30 cellular contexts compared by ENCODE assay signal in the genomic region with DNA sequence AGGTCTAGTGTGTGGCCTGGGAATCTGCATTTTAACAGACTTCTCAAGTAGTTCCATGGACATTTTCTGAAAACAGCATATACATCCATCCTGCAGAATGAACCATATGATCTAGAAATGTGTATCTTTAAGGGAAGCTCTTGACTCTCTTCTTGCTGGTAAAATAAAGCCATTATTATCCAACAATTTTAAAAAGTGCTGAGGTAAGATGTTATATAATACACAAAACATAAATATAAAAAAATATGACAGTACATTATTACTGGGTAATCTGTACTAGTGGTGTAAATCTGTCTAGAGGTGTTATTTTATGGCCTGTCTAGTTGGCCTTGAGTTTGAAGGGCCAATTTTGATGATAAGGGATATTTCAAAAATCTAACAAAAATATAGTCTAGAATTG.
"Had no signal": no experiment of that assay in that cellular context is flagged by ENCODE, and none has a peak within 500 bp of the region (broad histone marks: within the 10 kb centered on the region; RNA-seq: fewer than 3 reads in every experiment).

No MANE protein-coding gene starts in this region.

- H3K27me3 Mint-ChIP-seq: stimulated activated memory B cell treated with anti-CD40 and anti-IgM and Interleukin-4, amounts not matched to agents 10 μg/mL and 1 μg/mL and 100 μg/mL, for 72 hours had no signal

- H3K4me3 Mint-ChIP-seq: effector memory CD8-positive, alpha-beta T cell; naive thymus-derived CD8-positive, alpha-beta T cell; nephron progenitor cell; stimulated activated memory B cell treated with anti-CD40 and anti-IgM and Interleukin-4, amounts not matched to agents 10 μg/mL and 1 μg/mL and 100 μg/mL, for 72 hours had no signal

- H3K27ac ChIP-seq: coronary artery, esophagus squamous epithelium, heart right ventricle, ovary, psoas muscle, spleen, testis, tibial artery had no signal

- DNase-seq: effector memory CD8-positive, alpha-beta T cell; erythroblast; esophagus squamous epithelium; foreskin melanocyte; glutamatergic neuron; heart right ventricle; hippocampal formation; left cardiac atrium; left lung; mesendoderm; naive thymus-derived CD8-positive, alpha-beta T cell; nephron progenitor cell; nucleus accumbens; ovary; posterior cingulate gyrus; psoas muscle; right cardiac atrium; spleen; stimulated activated CD4-positive, alpha-beta T cell treated with anti-CD3 and anti-CD28 coated beads, Interleukin-4, amount 100 ng/mL, for 4 hours; stimulated activated naive CD8-positive, alpha-beta T cell treated with anti-CD3 and anti-CD28 coated beads, Interleukin-15, Interleukin-2, amounts not matched to agents 100 U/mL and 50 U/mL, for 24 hours; substantia nigra; testis; tibial artery; upper lobe of left lung had no signal

- H3K9me3 Mint-ChIP-seq: effector memory CD8-positive, alpha-beta T cell; stimulated activated memory B cell treated with anti-CD40 and anti-IgM and Interleukin-4, amounts not matched to agents 10 μg/mL and 1 μg/mL and 100 μg/mL, for 72 hours had no signal

- FAIRE-seq: endometrium, islet of Langerhans, urothelium cell line had no signal

- H3K4me1 Mint-ChIP-seq: naive thymus-derived CD8-positive, alpha-beta T cell; nephron progenitor cell had no signal

- H3K4me1 ChIP-seq: esophagus squamous epithelium, left lung, psoas muscle, spleen, testis, tibial artery had no signal

- H3K9me3 ChIP-seq: esophagus squamous epithelium, ovary, psoas muscle, testis, upper lobe of left lung had no signal

- H3K27me3 ChIP-seq: esophagus squamous epithelium, heart right ventricle, left lung, ovary, spleen, testis, tibial artery, upper lobe of left lung had no signal

- H3K36me3 ChIP-seq: esophagus squamous epithelium, left lung, ovary, spleen, tibial artery, upper lobe of left lung had no signal

- H3K4me3 ChIP-seq: coronary artery, esophagus squamous epithelium, heart right ventricle, left lung, ovary, psoas muscle, skin epidermis, spleen, testis, tibial artery, upper lobe of left lung had no signal

- H3K36me3 Mint-ChIP-seq: stimulated activated memory B cell treated with anti-CD40 and anti-IgM and Interleukin-4, amounts not matched to agents 10 μg/mL and 1 μg/mL and 100 μg/mL, for 72 hours had no signal

- H3K27ac Mint-ChIP-seq: effector memory CD8-positive, alpha-beta T cell; nephron progenitor cell; stimulated activated memory B cell treated with anti-CD40 and anti-IgM and Interleukin-4, amounts not matched to agents 10 μg/mL and 1 μg/mL and 100 μg/mL, for 72 hours had no signal
